In genomic region chr7:20744913-20745587, GRCh38 we compare ENCODE assay signal across 15 cellular contexts. TPM values are rescaled to one million over a fixed set of nuclear protein-coding genes. Genes with fewer than 3 reads are reported as not detected.
DNase-seq lines count a peak whose midpoint lies in the region; ATAC-seq and TF ChIP-seq lines count a peak whose summit lies in the region.
"Had no signal": no experiment of that assay in that cellular context is flagged by ENCODE, and none has a peak within 500 bp of the region (broad histone marks: within the 10 kb centered on the region; RNA-seq: fewer than 3 reads in every experiment).

No MANE protein-coding gene starts in this region.

- no peaks in the 10 kb centered on the region for H3K79me2 ChIP-seq in smooth muscle cell (ENCODE audit: low read depth)

- H3K36me3 ChIP-seq in adipocyte (ENCODE audit: control insufficient read depth, insufficient read depth, low read length, severe bottlenecking), result no peaks in the 10 kb centered on the region
- no peaks in the 10 kb centered on the region for H3K36me3 ChIP-seq in smooth muscle cell (ENCODE audit: low read depth)
- H3K36me3 ChIP-seq: tibial artery had no signal

- TF ChIP-seq CTCF in smooth muscle cell (IDR thresholded peaks at IDR 0.05; ENCODE audit: borderline replicate concordance, insufficient read depth, poor library complexity, severe bottlenecking), result peak; percentile 2

- H3K4me1 ChIP-seq in adipocyte (ENCODE audit: control insufficient read depth, insufficient read depth, low read length) (no peaks in the 10 kb centered on the region), smooth muscle cell (ENCODE audit: low read depth) (no peaks in the 10 kb centered on the region)
- H3K4me1 ChIP-seq: tibial artery had no signal

- H3K9ac ChIP-seq in adipocyte (ENCODE audit: low read length) (no peak overlapping the region), smooth muscle cell (ENCODE audit: low read depth) (no peak overlapping the region)
- H3K9ac ChIP-seq: KMS-11 had no signal

- H3K4me3 ChIP-seq in adipocyte (ENCODE audit: low read length) (no peak overlapping the region), smooth muscle cell (no peak overlapping the region)
- H3K4me3 ChIP-seq: tibial artery had no signal

- no peak overlapping the region for H3K4me2 ChIP-seq in smooth muscle cell
- H3K4me2 ChIP-seq: KMS-11 had no signal

- H3K27ac ChIP-seq in smooth muscle cell (ENCODE audit: low read depth), result no peak overlapping the region
- H3K27ac ChIP-seq: KMS-11, tibial artery had no signal

- 84% methylated on average over 7 of the region's 7 CpGs for WGBS in smooth muscle cell (ENCODE audit: low lambda C conversion rate)

- DNase-seq in NCI-H2171 treated with DMSO at 0.1 percent for 48 hours (lab: John Stamatoyannopoulos, UW) (peak; percentile 28), NCI-H2171 (lab: John Stamatoyannopoulos, UW) (no peak), NCI-H2107 (lab: John Stamatoyannopoulos, UW) (peak; percentile 24), adipocyte (ENCODE audit: low read depth) (peak; percentile 7), smooth muscle cell (lab: John Stamatoyannopoulos, UW; ENCODE audit: unreplicated experiment) (no peak), NCI-H1930 (lab: John Stamatoyannopoulos, UW) (no peak), T-helper 1 cell (no peak)
- DNase-seq: activated T-cell treated with anti-CD3 and anti-CD28 coated beads, Interleukin-2, amount 50 U/mL, for 4 hours; hypothalamus; natural killer cell; tibial artery had no signal

- H3F3A ChIP-seq in smooth muscle cell (ENCODE audit: low read depth), result no peaks in the 10 kb centered on the region

- H4K20me1 ChIP-seq in smooth muscle cell (ENCODE audit: low read depth), result no peaks in the 10 kb centered on the region

- no peak for ATAC-seq in HG02852 (IDR thresholded peaks at IDR 0.05; ENCODE audit: unreplicated experiment)
- ATAC-seq: activated T-cell treated with anti-CD3 and anti-CD28 coated beads, Interleukin-2, amount 50 U/mL, for 4 hours; natural killer cell had no signal

- H3K27me3 ChIP-seq in adipocyte (replicated peaks; ENCODE audit: control insufficient read depth, insufficient read depth, low read length) (peaks cover 4% of the 10 kb centered on the region), smooth muscle cell (ENCODE audit: low read depth) (no peaks in the 10 kb centered on the region)
- H3K27me3 ChIP-seq: tibial artery had no signal

- H3K9me3 ChIP-seq in adipocyte (ENCODE audit: control insufficient read depth, low read length) (no peaks in the 10 kb centered on the region), smooth muscle cell (replicated peaks; ENCODE audit: low read depth) (no peaks in the 10 kb centered on the region)
- H3K9me3 ChIP-seq: tibial artery had no signal

- H2AFZ ChIP-seq in smooth muscle cell (ENCODE audit: low read depth), result no peak overlapping the region

RNA-seq across cellular contexts. Expression of gene SP8, which starts 41.6 kb away (rescaled TPM):
- not detected in 2 replicates for total RNA-seq in smooth muscle cell
- not detected in 2 replicates for polyA plus RNA-seq in smooth muscle cell
- total RNA-seq: activated T-cell treated with anti-CD3 and anti-CD28 coated beads, Interleukin-2, amount 50 U/mL, for 4 hours; natural killer cell; T-helper 2 cell treated with Interferon-gamma antibody and Interleukin-4, amounts not matched to agents 100 ng/mL and 5 ng/mL, for 36 hours had no signal
- polyA plus RNA-seq: AG04450 had no signal

Comparison
In these comparisons a context has a peak if more than half of its experiments do, and no peak if none do; other contexts are left out.
1. DNase-seq: peak in NCI-H2171 treated with DMSO at 0.1 percent for 48 hours (single experiment), NCI-H2107 (single experiment) and adipocyte (single experiment); none in NCI-H2171 (single experiment), smooth muscle cell (single experiment), NCI-H1930 (0 of 2) and T-helper 1 cell (0 of 5).